In the genomic region with DNA sequence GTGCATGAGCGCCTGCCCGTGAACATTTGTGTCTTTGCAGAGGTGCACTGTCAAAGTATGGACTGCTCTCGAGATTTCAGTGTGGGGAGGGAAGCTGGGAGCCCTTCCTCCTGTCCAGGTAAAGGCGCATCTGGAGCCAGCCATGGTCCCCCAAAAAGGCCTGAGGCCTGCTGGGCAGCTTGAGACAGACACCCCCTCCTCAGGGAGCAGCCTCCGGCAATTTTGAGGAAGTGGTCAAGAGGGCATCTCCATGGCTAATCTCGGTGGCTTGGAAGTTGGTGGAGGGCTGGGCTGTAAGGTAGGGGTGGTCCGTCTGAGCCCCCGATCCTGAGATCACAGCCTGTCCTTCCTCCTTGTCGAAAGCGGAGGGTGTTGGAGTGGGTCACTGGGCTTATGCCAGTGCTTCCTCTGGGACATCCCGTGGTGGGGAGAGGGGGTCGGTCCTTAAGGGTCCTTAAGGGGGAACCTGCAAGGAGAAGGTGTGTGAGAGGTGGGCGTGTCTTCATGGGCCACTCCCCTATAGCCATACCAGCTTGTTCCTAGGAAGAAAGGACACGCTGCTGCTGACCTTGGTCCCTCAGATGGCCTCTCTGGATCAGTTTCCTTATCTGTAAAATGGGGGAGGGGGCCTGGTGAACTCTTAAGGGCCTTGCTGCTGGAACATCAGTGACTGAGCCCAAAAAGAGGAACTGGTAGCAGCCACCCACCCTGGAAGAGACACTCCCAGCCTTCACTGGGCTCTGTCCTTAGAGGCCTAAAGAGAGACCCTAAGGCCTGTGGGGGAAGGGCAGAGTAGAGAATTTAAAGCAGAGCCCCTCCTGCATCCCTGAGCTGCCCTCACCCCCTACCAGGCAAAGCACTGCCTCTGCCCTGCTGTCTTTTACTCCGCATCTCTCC, we compare ENCODE assay signal across 24 cellular contexts. TPM values are rescaled to one million over a fixed set of nuclear protein-coding genes. Genes with fewer than 3 reads are reported as not detected.
DNase-seq lines count a peak whose midpoint lies in the region; ATAC-seq, FAIRE-seq and TF ChIP-seq lines count a peak whose summit lies in the region.
"Had no signal": no experiment of that assay in that cellular context is flagged by ENCODE, and none has a peak within 500 bp of the region (broad histone marks: within the 10 kb centered on the region; RNA-seq: fewer than 3 reads in every experiment).

No MANE protein-coding gene starts in this region.

- POLR2A ChIA-PET in activated CD8-positive, alpha-beta T cell treated with anti-CD3 and anti-CD28 coated beads for 36 hours (lab: Charles Lee), result no interaction called here

- H3K9me3 ChIP-seq in neuron (ENCODE audit: low read length) (no peaks in the 10 kb centered on the region), small intestine (ENCODE audit: control insufficient read depth, low read depth) (no peaks in the 10 kb centered on the region)
- H3K9me3 ChIP-seq: breast epithelium, neutrophil, thyroid gland had no signal

- in situ Hi-C loops in G401 (cut with HindIII; ENCODE audit: low sequenced_read_pairs), result loop anchor here (25.0 kb wide), 1 partner anchor 250 kb away; no protein-coding TSS in a partner anchor

- no peaks in the 10 kb centered on the region for H3K36me3 Mint-ChIP-seq in activated CD8-positive, alpha-beta T cell treated with anti-CD3 and anti-CD28 coated beads for 36 hours (ENCODE audit: low read depth)
- H3K36me3 Mint-ChIP-seq: activated naive CD8-positive, alpha-beta T cell treated with anti-CD3 and anti-CD28 coated beads, Interleukin-2, amount 10 ng/mL, durations not matched to agents 7 days and 5 days; stimulated activated effector memory CD8-positive, alpha-beta T cell treated with anti-CD3 and anti-CD28 coated beads, Interleukin-12 subunit alpha, Interleukin-12 subunit beta, amount 100 ng/mL, for 72 hours had no signal

- H2AFZ ChIP-seq in neuron (ENCODE audit: low read depth, low read length), result no peak overlapping the region

- no peak overlapping the region for H3K4me3 Mint-ChIP-seq in activated CD8-positive, alpha-beta T cell treated with anti-CD3 and anti-CD28 coated beads for 36 hours
- H3K4me3 Mint-ChIP-seq: activated naive CD8-positive, alpha-beta T cell treated with anti-CD3 and anti-CD28 coated beads, Interleukin-2, amount 10 ng/mL, durations not matched to agents 7 days and 5 days; activated T-cell treated with anti-CD3 and anti-CD28 coated beads, Interleukin-2, amount 50 U/mL, for 4 hours; stimulated activated effector memory CD8-positive, alpha-beta T cell treated with anti-CD3 and anti-CD28 coated beads, Interleukin-12 subunit alpha, Interleukin-12 subunit beta, amount 100 ng/mL, for 72 hours had no signal

- peaks cover 3% of the 10 kb centered on the region for H3K4me1 Mint-ChIP-seq in activated CD8-positive, alpha-beta T cell treated with anti-CD3 and anti-CD28 coated beads for 36 hours (ENCODE audit: low read depth)

- H3K4me1 ChIP-seq in neuron (ENCODE audit: insufficient read depth, low read length) (peaks cover 39% of the 10 kb centered on the region), small intestine (ENCODE audit: control insufficient read depth in 2 of 2, insufficient read depth in 1 of 2, low read depth in 1 of 2, low read length in 1 of 2) (no peaks in the 10 kb centered on the region)
- H3K4me1 ChIP-seq: breast epithelium had no signal

- H3K4me3 ChIP-seq in neuron (ENCODE audit: low read length) (peak overlapping the region; percentile 64), small intestine (ENCODE audit: low read depth in 1 of 2, low read length in 2 of 2) (no peak overlapping the region)
- H3K4me3 ChIP-seq: breast epithelium, thyroid gland had no signal

- CTCF ChIA-PET in activated CD8-positive, alpha-beta T cell treated with anti-CD3 and anti-CD28 coated beads for 36 hours (lab: Charles Lee), result no interaction called here

- WGBS in small intestine, 3 donors, result 54 to 65% (median 56%) methylated on average over 15 of the region's 15 CpGs

- intact Hi-C loops in activated CD8-positive, alpha-beta T cell treated with anti-CD3 and anti-CD28 coated beads for 36 hours (cut with micrococcal nuclease), result no loop called here

- H3K36me3 ChIP-seq in neuron (ENCODE audit: insufficient read depth, low read length) (no peaks in the 10 kb centered on the region), small intestine (ENCODE audit: control insufficient read depth in 2 of 2, insufficient read depth in 2 of 2, low read length in 2 of 2) (no peaks in the 10 kb centered on the region)
- H3K36me3 ChIP-seq: breast epithelium, neutrophil, thyroid gland had no signal

- TF ChIP-seq CTCF in GM20000 (IDR thresholded peaks at IDR 0.05; ENCODE audit: extremely low read depth, missing control alignments), result no peak
- TF ChIP-seq CTCF in activated CD8-positive, alpha-beta T cell treated with anti-CD3 and anti-CD28 coated beads for 36 hours (IDR thresholded peaks at IDR 0.05), result no peak

- no peak for ATAC-seq in GM18511 (IDR thresholded peaks at IDR 0.05; ENCODE audit: unreplicated experiment)
- no peak for ATAC-seq in activated CD8-positive, alpha-beta T cell treated with anti-CD3 and anti-CD28 coated beads for 36 hours
- ATAC-seq: activated T-cell treated with anti-CD3 and anti-CD28 coated beads, Interleukin-2, amount 50 U/mL, for 4 hours; esophagus mucosa; left colon; stimulated activated effector memory CD8-positive, alpha-beta T cell treated with anti-CD3 and anti-CD28 coated beads, Interleukin-12 subunit alpha, Interleukin-12 subunit beta, amount 100 ng/mL, for 72 hours had no signal

- no peak for FAIRE-seq in small intestine (lab: Jason Lieb, UNC)

- no peaks in the 10 kb centered on the region for H3K9me3 Mint-ChIP-seq in activated CD8-positive, alpha-beta T cell treated with anti-CD3 and anti-CD28 coated beads for 36 hours
- H3K9me3 Mint-ChIP-seq: activated naive CD8-positive, alpha-beta T cell treated with anti-CD3 and anti-CD28 coated beads, Interleukin-2, amount 10 ng/mL, durations not matched to agents 7 days and 5 days; activated T-cell treated with anti-CD3 and anti-CD28 coated beads, Interleukin-2, amount 50 U/mL, for 4 hours; stimulated activated effector memory CD8-positive, alpha-beta T cell treated with anti-CD3 and anti-CD28 coated beads, Interleukin-12 subunit alpha, Interleukin-12 subunit beta, amount 100 ng/mL, for 72 hours had no signal

- peaks cover 43% of the 10 kb centered on the region for H3K27me3 Mint-ChIP-seq in activated CD8-positive, alpha-beta T cell treated with anti-CD3 and anti-CD28 coated beads for 36 hours

- no peak overlapping the region for H3K27ac ChIP-seq in small intestine (ENCODE audit: low read depth in 1 of 2, low read length in 1 of 2)
- H3K27ac ChIP-seq: breast epithelium, neutrophil, thyroid gland, VCaP had no signal

- DNase-seq in G401 (ENCODE audit: low spot score) (peak; percentile 20), OCI-M1 (lab: John Stamatoyannopoulos, UW) (peak; percentile 86), cerebellum (ENCODE audit: low spot score) (peak; percentile 39), GM20000 (ENCODE audit: low spot score) (no peak), small intestine (no peak)
- DNase-seq in activated CD8-positive, alpha-beta T cell treated with anti-CD3 and anti-CD28 coated beads for 36 hours, result no peak
- DNase-seq: activated naive CD8-positive, alpha-beta T cell treated with anti-CD3 and anti-CD28 coated beads, Interleukin-2, amount 10 ng/mL, durations not matched to agents 7 days and 5 days; activated T-cell treated with anti-CD3 and anti-CD28 coated beads, Interleukin-2, amount 50 U/mL, for 4 hours; left colon; NCI-H1694 treated with DMSO at 0.1 percent for 48 hours; NCI-H226; NK-92 treated with Interleukin-12 subunit alpha and Interleukin-12 subunit beta, amount 100 ng/mL, for 24 hours; SW 1271; thyroid gland had no signal

- H3K27me3 ChIP-seq in neuron (ENCODE audit: insufficient read depth, low read length) (no peaks in the 10 kb centered on the region), small intestine (ENCODE audit: control insufficient read depth in 2 of 2, insufficient read depth in 2 of 2, low read length in 2 of 2) (peaks cover 10 to 42% of the 10 kb centered on the region in 2 donors)

- H3K27ac Mint-ChIP-seq in activated CD8-positive, alpha-beta T cell treated with anti-CD3 and anti-CD28 coated beads for 36 hours, result no peak overlapping the region
- H3K27ac Mint-ChIP-seq: IgD-negative memory B cell; stimulated activated effector memory CD8-positive, alpha-beta T cell treated with anti-CD3 and anti-CD28 coated beads, Interleukin-12 subunit alpha, Interleukin-12 subunit beta, amount 100 ng/mL, for 72 hours had no signal

RNA-seq across cellular contexts. Expression of a gene that starts 2.6 kb away (rescaled TPM):
- total RNA-seq in G401 (2014; rRNA removed; shearing (Covaris generic)), result 0.06 and 0.37 TPM in 2 replicates
- 16.8 TPM for total RNA-seq in cerebellum
- under 1 TPM in 1 of 3 donors, not detected in 2; 0.13 TPM for polyA plus RNA-seq in small intestine
- total RNA-seq in activated CD8-positive, alpha-beta T cell treated with anti-CD3 and anti-CD28 coated beads for 36 hours, result not detected
- total RNA-seq: activated naive CD8-positive, alpha-beta T cell treated with anti-CD3 and anti-CD28 coated beads, Interleukin-2, amount 10 ng/mL, durations not matched to agents 7 days and 5 days; activated T-cell treated with anti-CD3 and anti-CD28 coated beads, Interleukin-2, amount 50 U/mL, for 4 hours; esophagus mucosa; RPMI7951 had no signal

RNA-seq across cellular contexts. Expression of a gene that starts 17.8 kb away (rescaled TPM):
- 0.12 TPM in 1 of 2 replicates, not detected in the other for total RNA-seq in G401 (2014; rRNA removed; shearing (Covaris generic))
- not detected for total RNA-seq in cerebellum
- not detected for polyA plus RNA-seq in small intestine
- not detected for total RNA-seq in activated CD8-positive, alpha-beta T cell treated with anti-CD3 and anti-CD28 coated beads for 36 hours
- total RNA-seq: activated naive CD8-positive, alpha-beta T cell treated with anti-CD3 and anti-CD28 coated beads, Interleukin-2, amount 10 ng/mL, durations not matched to agents 7 days and 5 days; activated T-cell treated with anti-CD3 and anti-CD28 coated beads, Interleukin-2, amount 50 U/mL, for 4 hours; breast epithelium; esophagus mucosa; left colon; renal cortical epithelial cell; thyroid gland had no signal
- polyA plus RNA-seq: IgD-negative memory B cell had no signal

Comparison
In these comparisons a context has a peak if more than half of its experiments do, and no peak if none do; other contexts are left out.
1. DNase-seq: peak in G401 (single experiment), OCI-M1 (single experiment) and cerebellum (single experiment); none in GM20000 (single experiment), small intestine (single experiment) and activated CD8-positive, alpha-beta T cell treated with anti-CD3 and anti-CD28 coated beads for 36 hours (single experiment).
2. RNA of a gene that starts 2.6 kb away (total RNA-seq): 16.8 TPM in cerebellum (single experiment); 0.06 to 0.37 TPM in G401 and not detected in activated CD8-positive, alpha-beta T cell treated with anti-CD3 and anti-CD28 coated beads for 36 hours; every median in the first group is over 10 times any median in the second.